ENCODE assay signal across 8 cellular contexts in genomic region chr14:93970967-93971634, GRCh38. TPM values are rescaled to one million over a fixed set of nuclear protein-coding genes. Genes with fewer than 3 reads are reported as not detected.
DNase-seq lines count a peak whose midpoint lies in the region; ATAC-seq and TF ChIP-seq lines count a peak whose summit lies in the region.

No MANE protein-coding gene starts in this region.

- H3K4me1 Mint-ChIP-seq in T-cell, result peaks cover 43 to 53% (median 45%) of the 10 kb centered on the region in 3 donors

- H3K79me2 ChIP-seq in ACC112 (ENCODE audit: control insufficient read depth, insufficient read depth, low read length, unreplicated experiment), result no peaks in the 10 kb centered on the region

- 8 to 22% methylated on average over 10 to 13 of the region's 15 CpGs for WGBS in esophagus squamous epithelium, 2 donors

- intact Hi-C loops in esophagus squamous epithelium (cut with DNase I), result no loop called here

- H3K27ac ChIP-seq in ACC112 (ENCODE audit: low read depth, low read length) (no peak overlapping the region), esophagus squamous epithelium (peak overlapping the region; percentile 39 to 85 (median 62))

- peak overlapping the region; percentile 83 to 86 (median 83) for H3K4me3 Mint-ChIP-seq in T-cell

- DNase-seq in T-cell (peak in 15 of 34 experiments; percentile 19 to 47 (median 26)), esophagus squamous epithelium (lab: John Stamatoyannopoulos, UW) (no peak), NCI-H510A treated with DMSO at 0.1 percent for 48 hours (lab: John Stamatoyannopoulos, UW) (no peak), DMS153 treated with DMSO at 0.1 percent for 48 hours (lab: John Stamatoyannopoulos, UW; ENCODE audit: unreplicated experiment) (no peak)
- DNase-seq in stimulated activated CD8-positive, alpha-beta memory T cell treated with anti-CD3 and anti-CD28 coated beads, Interleukin-2, amount 100 ng/mL, for 48 hours (ENCODE audit: low read depth in 2 of 2), result peak; percentile 55 to 60

- peaks cover 3% of the 10 kb centered on the region for H3K4me1 ChIP-seq in ACC112 (ENCODE audit: control insufficient read depth, insufficient read depth, low read length, unreplicated experiment)
- peaks cover 0 to 70% (median 26%) of the 10 kb centered on the region in 3 donors for H3K4me1 ChIP-seq in esophagus squamous epithelium

- H3K27me3 Mint-ChIP-seq in T-cell, result no peaks in the 10 kb centered on the region

- peak in 1 of 6 experiments; percentile 2 for TF ChIP-seq CTCF in esophagus squamous epithelium (IDR thresholded peaks at IDR 0.05)

- no peaks in the 10 kb centered on the region for H3K9me3 ChIP-seq in esophagus squamous epithelium

- TF ChIP-seq POLR2A in esophagus squamous epithelium (IDR thresholded peaks at IDR 0.05), result no peak

- H3K27me3 ChIP-seq in ACC112 (ENCODE audit: insufficient read depth, low read length) (peaks cover 3% of the 10 kb centered on the region; the same call in 1 of the 2 replicates), esophagus squamous epithelium (no peaks in the 10 kb centered on the region)

- CTCF ChIA-PET in T-cell (lab: Charles Lee), result interaction anchor here (0.7 to 4.7 kb wide), 12 partner anchors 8 to 202 kb away, joined by 3 to 90 read pairs (median 3); partner anchors contain the start of genes IFI27L2 (in 1 of the 2) and OTUB2 (in 1 of the 2)

- H2AFZ ChIP-seq in ACC112 (ENCODE audit: low read length, unreplicated experiment), result peak overlapping the region; percentile 26

- peaks cover 2 to 6% (median 6%) of the 10 kb centered on the region in 3 donors for H3K9me3 Mint-ChIP-seq in T-cell

- ATAC-seq in GM18873 (IDR thresholded peaks at IDR 0.05; ENCODE audit: low FRiP score, unreplicated experiment) (peak; percentile 31), HG03103 (IDR thresholded peaks at IDR 0.05; ENCODE audit: low read depth, unreplicated experiment) (peak; percentile 33), T-cell (replicated peaks in 1 of 4) (peak; percentile 61 to 70 (median 68))

- H3K27ac Mint-ChIP-seq in T-cell, result peak overlapping the region; percentile 83 to 90

- POLR2A ChIA-PET in T-cell (lab: Charles Lee), result interaction anchor here in 1 of 2 donors (0.7 kb wide), 1 partner anchor 27 kb away, joined by 3 read pairs; no protein-coding TSS in a partner anchor

- H3K36me3 ChIP-seq in ACC112 (ENCODE audit: insufficient read depth, low read length) (no peaks in the 10 kb centered on the region), esophagus squamous epithelium (no peaks in the 10 kb centered on the region)

- peak overlapping the region; percentile 2 for H3K4me3 ChIP-seq in ACC112 (ENCODE audit: low read depth, low read length)
- peak overlapping the region in 3 of 4 donors; percentile 30 to 59 (median 37) for H3K4me3 ChIP-seq in esophagus squamous epithelium

- H3K36me3 Mint-ChIP-seq in T-cell, result no peaks in the 10 kb centered on the region

RNA-seq across cellular contexts. Expression of gene ASB2, which starts 5.3 kb away (rescaled TPM):
- total RNA-seq in T-cell, result 1 to 10 TPM; 2.7 to 5.4 (median 3.3) TPM
- total RNA-seq in esophagus squamous epithelium, result 1 to 10 TPM in 3 of 4 donors, under 1 TPM in 1; 0.83 to 8.8 (median 3.7) TPM

RNA-seq across cellular contexts. Expression of gene CCDC197, which starts 26.0 kb away (rescaled TPM):
- total RNA-seq in T-cell (not detected), esophagus squamous epithelium (not detected)

RNA-seq across cellular contexts. Expression of gene FAM181A, which starts 44.0 kb away (rescaled TPM):
- total RNA-seq in T-cell (not detected), esophagus squamous epithelium (not detected)

RNA-seq across cellular contexts. Expression of gene OTUB2, which starts 55.0 kb away (rescaled TPM):
- under 1 TPM; 0.09 to 0.57 (median 0.28) TPM for total RNA-seq in T-cell
- 10 to 100 TPM in 1 of 4 donors, 1 to 10 TPM in 3; 2.1 to 10.3 (median 7.4) TPM for total RNA-seq in esophagus squamous epithelium

Comparison
In these comparisons a context has a peak if more than half of its experiments do, and no peak if none do; other contexts are left out.
1. DNase-seq: peak in stimulated activated CD8-positive, alpha-beta memory T cell treated with anti-CD3 and anti-CD28 coated beads, Interleukin-2, amount 100 ng/mL, for 48 hours (2 of 2); none in esophagus squamous epithelium (single experiment), NCI-H510A treated with DMSO at 0.1 percent for 48 hours (single experiment) and DMS153 treated with DMSO at 0.1 percent for 48 hours (single experiment).
2. Peak in every context shown above with its lines, with median percentiles within 50 percentile points of each other: ATAC-seq.